In genomic region chr19:2215281-2215751, GRCh38 we compare ENCODE assay signal across 1 cellular context.
TF ChIP-seq lines count a peak whose summit lies in the region.

No MANE protein-coding gene starts in this region.

TF ChIP-seq in GM12878, 131 proteins besides CTCF, POLR2A, EP300 and RAD21:
- TF ChIP-seq BHLHE40 (IDR thresholded peaks at IDR 0.05; ENCODE audit: borderline replicate concordance in 1 of 2, low read depth in 2 of 2, low read length in 1 of 2) (peak in 1 of 2 experiments; percentile 65; a peak in 1 of 4 replicates), POLR2AphosphoS2 (IDR thresholded peaks at IDR 0.05; ENCODE audit: low read depth, low read length) (no peak; the same call in 1 of the 2 replicates), PKNOX1 (IDR thresholded peaks at IDR 0.05) (peak; percentile 90), NFIC (IDR thresholded peaks at IDR 0.05; ENCODE audit: low read depth, low read length) (no peak), MLLT1 (IDR thresholded peaks at IDR 0.05) (0 out of 2 replicates have a peak, but pooled peaks have one; percentile 27), PBX3 (IDR thresholded peaks at IDR 0.05; ENCODE audit: insufficient replicate concordance, low read depth, low read length) (peak; percentile 34)
